2 cellular contexts compared by ENCODE assay signal in genomic region chr3:197181751-197182150, GRCh38.
TF ChIP-seq lines count a peak whose summit lies in the region.

No MANE protein-coding gene starts in this region.

TF ChIP-seq in neural cell, 6 proteins besides CTCF, POLR2A, EP300 and RAD21 (continued from another document):
- TF ChIP-seq REST (IDR thresholded peaks at IDR 0.05; ENCODE audit: borderline replicate concordance): no peak
- no peak for TF ChIP-seq SMC3 (conservative IDR thresholded peaks at IDR 0.05; ENCODE audit: poor library complexity)
- no peak for TF ChIP-seq TAF1 (IDR thresholded peaks at IDR 0.05; ENCODE audit: low read depth)
- no peak for TF ChIP-seq MXI1 (conservative IDR thresholded peaks at IDR 0.05; ENCODE audit: poor library complexity, severe bottlenecking)
- no peak for TF ChIP-seq EZH2 (IDR thresholded peaks at IDR 0.05; ENCODE audit: borderline replicate concordance, insufficient read depth, low read length, poor library complexity, severe bottlenecking)

TF ChIP-seq in WTC11, 78 proteins besides CTCF, POLR2A, EP300 and RAD21 (continued from another document):
- TF ChIP-seq ARID4B (CRISPR knock-in tag; IDR thresholded peaks at IDR 0.05; ENCODE audit: borderline replicate concordance): no peak
- no peak for TF ChIP-seq ZSCAN18 (CRISPR knock-in tag; IDR thresholded peaks at IDR 0.05)
- no peak for TF ChIP-seq ETV6 (CRISPR knock-in tag; IDR thresholded peaks at IDR 0.05)
